ENCODE assay signal across 8 cellular contexts in genomic region chr5:132830436-132831094, GRCh38. TPM values are rescaled to one million over a fixed set of nuclear protein-coding genes. Genes with fewer than 3 reads are reported as not detected.
A peak's percentile ranks its signal among the peaks of the same experiment; 100 is the strongest.
DNase-seq lines count a peak whose midpoint lies in the region; ATAC-seq and TF ChIP-seq lines count a peak whose summit lies in the region.

A gene with protein sequence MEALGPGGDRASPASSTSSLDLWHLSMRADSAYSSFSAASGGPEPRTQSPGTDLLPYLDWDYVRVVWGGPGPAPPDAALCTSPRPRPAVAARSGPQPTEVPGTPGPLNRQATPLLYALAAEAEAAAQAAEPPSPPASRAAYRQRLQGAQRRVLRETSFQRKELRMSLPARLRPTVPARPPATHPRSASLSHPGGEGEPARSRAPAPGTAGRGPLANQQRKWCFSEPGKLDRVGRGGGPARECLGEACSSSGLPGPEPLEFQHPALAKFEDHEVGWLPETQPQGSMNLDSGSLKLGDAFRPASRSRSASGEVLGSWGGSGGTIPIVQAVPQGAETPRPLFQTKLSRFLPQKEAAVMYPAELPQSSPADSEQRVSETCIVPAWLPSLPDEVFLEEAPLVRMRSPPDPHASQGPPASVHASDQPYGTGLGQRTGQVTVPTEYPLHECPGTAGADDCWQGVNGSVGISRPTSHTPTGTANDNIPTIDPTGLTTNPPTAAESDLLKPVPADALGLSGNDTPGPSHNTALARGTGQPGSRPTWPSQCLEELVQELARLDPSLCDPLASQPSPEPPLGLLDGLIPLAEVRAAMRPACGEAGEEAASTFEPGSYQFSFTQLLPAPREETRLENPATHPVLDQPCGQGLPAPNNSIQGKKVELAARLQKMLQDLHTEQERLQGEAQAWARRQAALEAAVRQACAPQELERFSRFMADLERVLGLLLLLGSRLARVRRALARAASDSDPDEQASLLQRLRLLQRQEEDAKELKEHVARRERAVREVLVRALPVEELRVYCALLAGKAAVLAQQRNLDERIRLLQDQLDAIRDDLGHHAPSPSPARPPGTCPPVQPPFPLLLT (minus strand): TSS chr5:132830647. CDS start chr5:132826140, 4,507 bp downstream.

- H3K27me3 ChIP-seq in ectodermal cell (ENCODE audit: control insufficient read depth, insufficient read depth, low read length, poor library complexity, severe bottlenecking), result peaks cover 79% of the 10 kb centered on the region
- H3K27me3 ChIP-seq in upper lobe of left lung, result peaks cover 0 to 14% (median 2%) of the 10 kb centered on the region in 4 donors

- 4 to 5% methylated on average over 78 of the region's 78 CpGs for WGBS in ectodermal cell, 2 experiments
- WGBS in upper lobe of left lung, 2 donors, result 16% methylated on average over 16 to 22 of the region's 78 CpGs

- H3K27ac ChIP-seq in ectodermal cell (ENCODE audit: insufficient read depth, low read depth, low read length, poor library complexity, severe bottlenecking) (no peak within 1 kb of the TSS), upper lobe of left lung (peak within 1 kb of the TSS; percentile 84 to 94 (median 89))

- TF ChIP-seq CTCF in upper lobe of left lung (IDR thresholded peaks at IDR 0.05), result no peak

- no peaks in the 10 kb centered on the region for H3K9me3 Mint-ChIP-seq in memory B cell

- H3K4me3 ChIP-seq in ectodermal cell (ENCODE audit: insufficient read depth, low read depth, low read length) (peak within 1 kb of the TSS; percentile 43), upper lobe of left lung (peak within 1 kb of the TSS; percentile 58 to 91 (median 86))

- peak within 1 kb of the TSS; percentile 94 for H3K4me3 Mint-ChIP-seq in memory B cell

- peak in 3 of 4 donors; percentile 13 to 69 (median 47) for TF ChIP-seq POLR2A in upper lobe of left lung (IDR thresholded peaks at IDR 0.05)

- H3K4me1 ChIP-seq in ectodermal cell (ENCODE audit: control insufficient read depth, insufficient read depth, low read length) (no peaks in the 10 kb centered on the region), upper lobe of left lung (peaks cover 29 to 42% (median 36%) of the 10 kb centered on the region in 4 donors)

- H3K36me3 ChIP-seq in ectodermal cell (ENCODE audit: control insufficient read depth, insufficient read depth, low read length), result no peaks in the 10 kb centered on the region
- H3K36me3 ChIP-seq in upper lobe of left lung, result peaks cover 0 to 4% (median 2%) of the 10 kb centered on the region in 4 donors

- peaks cover 9% of the 10 kb centered on the region for H3K4me1 Mint-ChIP-seq in memory B cell

- ATAC-seq in GM19395 (IDR thresholded peaks at IDR 0.05; ENCODE audit: unreplicated experiment) (peak; percentile 69), HG03378 (IDR thresholded peaks at IDR 0.05; ENCODE audit: unreplicated experiment) (peak; percentile 42), memory B cell (ENCODE audit: low read depth) (peak; percentile 39), upper lobe of left lung (ENCODE audit: low FRiP score in 2 of 2) (peak; percentile 85 to 88)

- no peak for TF ChIP-seq EP300 in upper lobe of left lung (IDR thresholded peaks at IDR 0.05)

- H3K27me3 Mint-ChIP-seq in memory B cell, result peaks cover 12% of the 10 kb centered on the region

- H3K9me3 ChIP-seq in ectodermal cell (ENCODE audit: control insufficient read depth, low read length) (no peaks in the 10 kb centered on the region), upper lobe of left lung (no peaks in the 10 kb centered on the region)

- DNase-seq in ELR (ENCODE audit: low read depth), result peak; percentile 84
- DNase-seq in SK-N-DZ (ENCODE audit: low spot score), result peak; percentile 41
- no peak for DNase-seq in memory B cell (ENCODE audit: low spot score in 2 of 2)
- peak; percentile 79 to 94 for DNase-seq in upper lobe of left lung
- DNase-seq in cerebellar nuclear complex (lab: John Stamatoyannopoulos, UW), result no peak

- H3K36me3 Mint-ChIP-seq in memory B cell, result no peaks in the 10 kb centered on the region

- peak within 1 kb of the TSS; percentile 85 for H3K27ac Mint-ChIP-seq in memory B cell

RNA-seq across cellular contexts. Expression of the gene that starts here (rescaled TPM):
- 2.8 and 3.6 TPM in 2 replicates for polyA plus RNA-seq in SK-N-DZ (2014; cell fraction: cytosol; rRNA removed)
- 3.9 and 13.1 TPM in 2 replicates for polyA plus RNA-seq in SK-N-DZ (2014; cell fraction: nucleus; rRNA removed)
- polyA plus RNA-seq in ectodermal cell (2013, experiment 1 of 4), result 0.74 TPM
- 1.00 TPM for polyA plus RNA-seq in ectodermal cell (2013, experiment 2 of 4)
- polyA plus RNA-seq in ectodermal cell (2013, experiment 3 of 4), result 1.5 TPM
- 0.85 TPM for polyA plus RNA-seq in ectodermal cell (2013, experiment 4 of 4)
- 10 to 100 TPM in 5 of 6 donors, 1 to 10 TPM in 1; 7.7 to 27.6 (median 20.0) TPM for total RNA-seq in upper lobe of left lung

Comparison
In these comparisons a context has a peak if more than half of its experiments do, and no peak if none do; other contexts are left out.
1. DNase-seq: peak in ELR (single experiment), SK-N-DZ (single experiment) and upper lobe of left lung (2 of 2); none in memory B cell (0 of 2) and cerebellar nuclear complex (0 of 2).
2. Peak in every context shown above with its lines, with median percentiles within 50 percentile points of each other: ATAC-seq.